31 cellular contexts compared by ENCODE assay signal in genomic region chr16:25223964-25224363, GRCh38. TPM values are rescaled to one million over a fixed set of nuclear protein-coding genes. Genes with fewer than 3 reads are reported as not detected.
"Had no signal": no experiment of that assay in that cellular context is flagged by ENCODE, and none has a peak within 500 bp of the region (broad histone marks: within the 10 kb centered on the region; RNA-seq: fewer than 3 reads in every experiment).

No MANE protein-coding gene starts in this region.

- H3K4me3 ChIP-seq: ovary, psoas muscle, skin epidermis, smooth muscle cell, spleen, suprapubic skin, testis, tibial artery, upper lobe of left lung, vagina had no signal

- H3K4me1 ChIP-seq: parathyroid adenoma, psoas muscle, suprapubic skin, testis had no signal

- H3K4me2 ChIP-seq: smooth muscle cell had no signal

- H3K9me3 ChIP-seq: ovary, psoas muscle, spleen, suprapubic skin, testis, tibial artery, upper lobe of left lung, vagina had no signal

- H3K9ac ChIP-seq: parathyroid adenoma had no signal

- DNase-seq: naive B cell; naive thymus-derived CD8-positive, alpha-beta T cell; nephron progenitor cell; occipital lobe; ovary; posterior cingulate gyrus; psoas muscle; right cardiac atrium; spleen; stimulated activated CD4-positive, alpha-beta T cell treated with anti-CD3 and anti-CD28 coated beads, Interleukin-12 subunit alpha, Interleukin-12 subunit beta, amount 100 ng/mL, for 4 hours; stimulated activated CD4-positive, alpha-beta T cell treated with anti-CD3 and anti-CD28 coated beads, Interleukin-1b, Interleukin-23, amount 100 ng/mL, for 48 hours; stimulated activated CD4-positive, alpha-beta T cell treated with anti-CD3 and anti-CD28 coated beads, Interleukin-4, amount 100 ng/mL, for 1 hour; stimulated activated CD4-positive, alpha-beta T cell treated with anti-CD3 and anti-CD28 coated beads, Interleukin-4, amount 100 ng/mL, for 4 hours; stimulated activated CD8-positive, alpha-beta memory T cell treated with anti-CD3 and anti-CD28 coated beads, Interleukin-4, amount 100 ng/mL, for 48 hours; stimulated activated naive CD4-positive, alpha-beta T cell; stimulated activated naive CD8-positive, alpha-beta T cell treated with anti-CD3 and anti-CD28 coated beads, Interleukin-15, amount 100 ng/mL, for 72 hours; stimulated activated naive CD8-positive, alpha-beta T cell treated with anti-CD3 and anti-CD28 coated beads, Interleukin-15, Interleukin-2, amounts not matched to agents 100 U/mL and 50 U/mL, for 24 hours; substantia nigra; testis; tibial artery; upper lobe of left lung had no signal

- H3K36me3 ChIP-seq: ovary, spleen, suprapubic skin, tibial artery, upper lobe of left lung, vagina had no signal

- H3K27ac ChIP-seq: ovary, parathyroid adenoma, psoas muscle, skin epidermis, spleen, suprapubic skin, testis, tibial artery, upper lobe of left lung, vagina had no signal

- H2AFZ ChIP-seq: parathyroid adenoma had no signal

- H3K27me3 ChIP-seq: ovary, spleen, suprapubic skin, testis, tibial artery, upper lobe of left lung, vagina had no signal

RNA-seq across cellular contexts. Expression of gene AQP8, which starts 7.2 kb away (rescaled TPM):
- total RNA-seq: naive thymus-derived CD8-positive, alpha-beta T cell; neural crest cell; occipital lobe; osteoblast; ovary; progenitor cell of endocrine pancreas; renal cortical epithelial cell; right cardiac atrium; sciatic nerve; smooth muscle cell; spleen; suprapubic skin; vagina had no signal
- polyA plus RNA-seq: naive thymus-derived CD8-positive, alpha-beta T cell; right cardiac atrium; smooth muscle cell had no signal
